1 cellular context compared by ENCODE assay signal in the genomic region with DNA sequence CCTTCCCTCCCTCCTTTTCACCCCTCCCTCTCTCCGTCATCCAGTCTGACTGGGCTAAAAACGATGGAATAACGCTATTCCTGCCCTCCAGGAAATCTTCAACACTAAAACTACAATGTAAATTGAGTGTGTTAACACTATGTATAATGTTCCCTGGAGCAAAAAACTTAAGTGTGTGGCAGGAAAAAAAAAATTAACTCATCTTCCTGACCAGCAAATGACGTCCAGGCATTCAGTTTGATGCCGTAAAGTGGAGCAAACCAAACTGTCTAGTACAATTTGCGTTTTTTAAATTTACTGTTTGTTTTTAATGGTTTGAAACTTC.
TF ChIP-seq lines count a peak whose summit lies in the region.

No MANE protein-coding gene starts in this region.

TF ChIP-seq in K562, 482 proteins besides CTCF, POLR2A, EP300 and RAD21 (continued from another document and continues in another):
- TF ChIP-seq HEY1 (CRISPR knock-in tag; IDR thresholded peaks at IDR 0.05; ENCODE audit: borderline replicate concordance) (no peak), STAT5B (CRISPR knock-in tag; IDR thresholded peaks at IDR 0.05) (no peak), PTRF (tag; IDR thresholded peaks at IDR 0.05) (peak; percentile 54; the same call in 1 of the 2 replicates), TCF3 (CRISPR knock-in tag; IDR thresholded peaks at IDR 0.05) (no peak), HCFC1 (IDR thresholded peaks at IDR 0.05; ENCODE audit: low read depth, low read length) (no peak), SMARCC2 (IDR thresholded peaks at IDR 0.05; ENCODE audit: low read depth) (peak; percentile 28; the same call in 1 of the 2 replicates), POLR2AphosphoS2 (IDR thresholded peaks at IDR 0.05; ENCODE audit: low read length) (no peak), ARID2 (IDR thresholded peaks at IDR 0.05) (no peak), JUN (IDR thresholded peaks at IDR 0.05; ENCODE audit: borderline replicate concordance, low read depth, low read length) (no peak), JUN (CRISPR knock-in tag; IDR thresholded peaks at IDR 0.05; ENCODE audit: borderline replicate concordance) (no peak), FOXK1 (CRISPR knock-in tag; IDR thresholded peaks at IDR 0.05; ENCODE audit: borderline replicate concordance) (no peak), ZFP1 (CRISPR knock-in tag; IDR thresholded peaks at IDR 0.05) (no peak), CBX5 (IDR thresholded peaks at IDR 0.05; ENCODE audit: borderline replicate concordance, low read depth) (no peak), RBM15 (IDR thresholded peaks at IDR 0.05; ENCODE audit: insufficient read depth, low read length) (no peak), RBBP5 (IDR thresholded peaks at IDR 0.05; ENCODE audit: borderline replicate concordance, insufficient read depth, low read length, poor library complexity, severe bottlenecking) (no peak), PHB (CRISPR knock-in tag; IDR thresholded peaks at IDR 0.05) (no peak), NEUROD1 (IDR thresholded peaks at IDR 0.05; ENCODE audit: borderline replicate concordance, low read depth, low read length, partially characterized antibody) (no peak), SRSF1 (IDR thresholded peaks at IDR 0.05; ENCODE audit: low read depth, low read length) (no peak), FOXA1 (IDR thresholded peaks at IDR 0.05; ENCODE audit: borderline replicate concordance) (no peak), TCF7L2 (IDR thresholded peaks at IDR 0.05; ENCODE audit: low read depth, low read length) (peak; percentile 5; the same call in 1 of the 2 replicates), FOXM1 (IDR thresholded peaks at IDR 0.05; ENCODE audit: low read depth) (no peak), FOXM1 (CRISPR knock-in tag; IDR thresholded peaks at IDR 0.05; ENCODE audit: low read depth) (no peak), NFRKB (IDR thresholded peaks at IDR 0.05; ENCODE audit: low read depth) (no peak; the same call in 1 of the 2 replicates), PTBP1 (IDR thresholded peaks at IDR 0.05; ENCODE audit: low read depth, low read length) (no peak), NFATC3 (IDR thresholded peaks at IDR 0.05) (no peak), NFIC (IDR thresholded peaks at IDR 0.05) (no peak), POLR3G (IDR thresholded peaks at IDR 0.05; ENCODE audit: extremely low read depth, insufficient read length, insufficient replicate concordance) (no peak), DPF2 (IDR thresholded peaks at IDR 0.05) (0 out of 2 replicates have a peak, but pooled peaks have one; percentile 6), NRF1 (conservative IDR thresholded peaks at IDR 0.05 in 1 of 2, IDR thresholded peaks at IDR 0.05 in 1 of 2) (no peak), MCM2 (IDR thresholded peaks at IDR 0.05; ENCODE audit: low read depth) (no peak), CTBP1 (IDR thresholded peaks at IDR 0.05; ENCODE audit: borderline replicate concordance) (no peak), MYNN (IDR thresholded peaks at IDR 0.05) (no peak), MYNN (CRISPR knock-in tag; IDR thresholded peaks at IDR 0.05) (no peak), SRF (CRISPR knock-in tag; IDR thresholded peaks at IDR 0.05) (no peak)
- TF ChIP-seq, protein P1, sequence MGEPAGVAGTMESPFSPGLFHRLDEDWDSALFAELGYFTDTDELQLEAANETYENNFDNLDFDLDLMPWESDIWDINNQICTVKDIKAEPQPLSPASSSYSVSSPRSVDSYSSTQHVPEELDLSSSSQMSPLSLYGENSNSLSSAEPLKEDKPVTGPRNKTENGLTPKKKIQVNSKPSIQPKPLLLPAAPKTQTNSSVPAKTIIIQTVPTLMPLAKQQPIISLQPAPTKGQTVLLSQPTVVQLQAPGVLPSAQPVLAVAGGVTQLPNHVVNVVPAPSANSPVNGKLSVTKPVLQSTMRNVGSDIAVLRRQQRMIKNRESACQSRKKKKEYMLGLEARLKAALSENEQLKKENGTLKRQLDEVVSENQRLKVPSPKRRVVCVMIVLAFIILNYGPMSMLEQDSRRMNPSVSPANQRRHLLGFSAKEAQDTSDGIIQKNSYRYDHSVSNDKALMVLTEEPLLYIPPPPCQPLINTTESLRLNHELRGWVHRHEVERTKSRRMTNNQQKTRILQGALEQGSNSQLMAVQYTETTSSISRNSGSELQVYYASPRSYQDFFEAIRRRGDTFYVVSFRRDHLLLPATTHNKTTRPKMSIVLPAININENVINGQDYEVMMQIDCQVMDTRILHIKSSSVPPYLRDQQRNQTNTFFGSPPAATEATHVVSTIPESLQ (CRISPR knock-in tag; IDR thresholded peaks at IDR 0.05), result no peak
- TF ChIP-seq, protein P2, sequence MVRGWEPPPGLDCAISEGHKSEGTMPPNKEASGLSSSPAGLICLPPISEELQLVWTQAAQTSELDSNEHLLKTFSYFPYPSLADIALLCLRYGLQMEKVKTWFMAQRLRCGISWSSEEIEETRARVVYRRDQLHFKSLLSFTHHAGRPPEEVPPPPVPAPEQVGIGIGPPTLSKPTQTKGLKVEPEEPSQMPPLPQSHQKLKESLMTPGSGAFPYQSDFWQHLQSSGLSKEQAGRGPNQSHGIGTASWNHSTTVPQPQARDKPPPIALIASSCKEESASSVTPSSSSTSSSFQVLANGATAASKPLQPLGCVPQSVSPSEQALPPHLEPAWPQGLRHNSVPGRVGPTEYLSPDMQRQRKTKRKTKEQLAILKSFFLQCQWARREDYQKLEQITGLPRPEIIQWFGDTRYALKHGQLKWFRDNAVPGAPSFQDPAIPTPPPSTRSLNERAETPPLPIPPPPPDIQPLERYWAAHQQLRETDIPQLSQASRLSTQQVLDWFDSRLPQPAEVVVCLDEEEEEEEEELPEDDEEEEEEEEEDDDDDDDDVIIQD (CRISPR knock-in tag; IDR thresholded peaks at IDR 0.05), result no peak
- TF ChIP-seq, protein P3, sequence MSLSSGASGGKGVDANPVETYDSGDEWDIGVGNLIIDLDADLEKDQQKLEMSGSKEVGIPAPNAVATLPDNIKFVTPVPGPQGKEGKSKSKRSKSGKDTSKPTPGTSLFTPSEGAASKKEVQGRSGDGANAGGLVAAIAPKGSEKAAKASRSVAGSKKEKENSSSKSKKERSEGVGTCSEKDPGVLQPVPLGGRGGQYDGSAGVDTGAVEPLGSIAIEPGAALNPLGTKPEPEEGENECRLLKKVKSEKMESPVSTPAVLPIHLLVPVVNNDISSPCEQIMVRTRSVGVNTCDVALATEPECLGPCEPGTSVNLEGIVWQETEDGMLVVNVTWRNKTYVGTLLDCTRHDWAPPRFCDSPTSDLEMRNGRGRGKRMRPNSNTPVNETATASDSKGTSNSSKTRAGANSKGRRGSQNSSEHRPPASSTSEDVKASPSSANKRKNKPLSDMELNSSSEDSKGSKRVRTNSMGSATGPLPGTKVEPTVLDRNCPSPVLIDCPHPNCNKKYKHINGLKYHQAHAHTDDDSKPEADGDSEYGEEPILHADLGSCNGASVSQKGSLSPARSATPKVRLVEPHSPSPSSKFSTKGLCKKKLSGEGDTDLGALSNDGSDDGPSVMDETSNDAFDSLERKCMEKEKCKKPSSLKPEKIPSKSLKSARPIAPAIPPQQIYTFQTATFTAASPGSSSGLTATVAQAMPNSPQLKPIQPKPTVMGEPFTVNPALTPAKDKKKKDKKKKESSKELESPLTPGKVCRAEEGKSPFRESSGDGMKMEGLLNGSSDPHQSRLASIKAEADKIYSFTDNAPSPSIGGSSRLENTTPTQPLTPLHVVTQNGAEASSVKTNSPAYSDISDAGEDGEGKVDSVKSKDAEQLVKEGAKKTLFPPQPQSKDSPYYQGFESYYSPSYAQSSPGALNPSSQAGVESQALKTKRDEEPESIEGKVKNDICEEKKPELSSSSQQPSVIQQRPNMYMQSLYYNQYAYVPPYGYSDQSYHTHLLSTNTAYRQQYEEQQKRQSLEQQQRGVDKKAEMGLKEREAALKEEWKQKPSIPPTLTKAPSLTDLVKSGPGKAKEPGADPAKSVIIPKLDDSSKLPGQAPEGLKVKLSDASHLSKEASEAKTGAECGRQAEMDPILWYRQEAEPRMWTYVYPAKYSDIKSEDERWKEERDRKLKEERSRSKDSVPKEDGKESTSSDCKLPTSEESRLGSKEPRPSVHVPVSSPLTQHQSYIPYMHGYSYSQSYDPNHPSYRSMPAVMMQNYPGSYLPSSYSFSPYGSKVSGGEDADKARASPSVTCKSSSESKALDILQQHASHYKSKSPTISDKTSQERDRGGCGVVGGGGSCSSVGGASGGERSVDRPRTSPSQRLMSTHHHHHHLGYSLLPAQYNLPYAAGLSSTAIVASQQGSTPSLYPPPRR (CRISPR knock-in tag; IDR thresholded peaks at IDR 0.05; ENCODE audit: borderline replicate concordance), result no peak
- TF ChIP-seq, protein P4, sequence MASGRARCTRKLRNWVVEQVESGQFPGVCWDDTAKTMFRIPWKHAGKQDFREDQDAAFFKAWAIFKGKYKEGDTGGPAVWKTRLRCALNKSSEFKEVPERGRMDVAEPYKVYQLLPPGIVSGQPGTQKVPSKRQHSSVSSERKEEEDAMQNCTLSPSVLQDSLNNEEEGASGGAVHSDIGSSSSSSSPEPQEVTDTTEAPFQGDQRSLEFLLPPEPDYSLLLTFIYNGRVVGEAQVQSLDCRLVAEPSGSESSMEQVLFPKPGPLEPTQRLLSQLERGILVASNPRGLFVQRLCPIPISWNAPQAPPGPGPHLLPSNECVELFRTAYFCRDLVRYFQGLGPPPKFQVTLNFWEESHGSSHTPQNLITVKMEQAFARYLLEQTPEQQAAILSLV (tag; IDR thresholded peaks at IDR 0.05), result no peak
- TF ChIP-seq, protein P5, sequence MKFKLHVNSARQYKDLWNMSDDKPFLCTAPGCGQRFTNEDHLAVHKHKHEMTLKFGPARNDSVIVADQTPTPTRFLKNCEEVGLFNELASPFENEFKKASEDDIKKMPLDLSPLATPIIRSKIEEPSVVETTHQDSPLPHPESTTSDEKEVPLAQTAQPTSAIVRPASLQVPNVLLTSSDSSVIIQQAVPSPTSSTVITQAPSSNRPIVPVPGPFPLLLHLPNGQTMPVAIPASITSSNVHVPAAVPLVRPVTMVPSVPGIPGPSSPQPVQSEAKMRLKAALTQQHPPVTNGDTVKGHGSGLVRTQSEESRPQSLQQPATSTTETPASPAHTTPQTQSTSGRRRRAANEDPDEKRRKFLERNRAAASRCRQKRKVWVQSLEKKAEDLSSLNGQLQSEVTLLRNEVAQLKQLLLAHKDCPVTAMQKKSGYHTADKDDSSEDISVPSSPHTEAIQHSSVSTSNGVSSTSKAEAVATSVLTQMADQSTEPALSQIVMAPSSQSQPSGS (CRISPR knock-in tag; IDR thresholded peaks at IDR 0.05), result no peak
- TF ChIP-seq, protein P6, sequence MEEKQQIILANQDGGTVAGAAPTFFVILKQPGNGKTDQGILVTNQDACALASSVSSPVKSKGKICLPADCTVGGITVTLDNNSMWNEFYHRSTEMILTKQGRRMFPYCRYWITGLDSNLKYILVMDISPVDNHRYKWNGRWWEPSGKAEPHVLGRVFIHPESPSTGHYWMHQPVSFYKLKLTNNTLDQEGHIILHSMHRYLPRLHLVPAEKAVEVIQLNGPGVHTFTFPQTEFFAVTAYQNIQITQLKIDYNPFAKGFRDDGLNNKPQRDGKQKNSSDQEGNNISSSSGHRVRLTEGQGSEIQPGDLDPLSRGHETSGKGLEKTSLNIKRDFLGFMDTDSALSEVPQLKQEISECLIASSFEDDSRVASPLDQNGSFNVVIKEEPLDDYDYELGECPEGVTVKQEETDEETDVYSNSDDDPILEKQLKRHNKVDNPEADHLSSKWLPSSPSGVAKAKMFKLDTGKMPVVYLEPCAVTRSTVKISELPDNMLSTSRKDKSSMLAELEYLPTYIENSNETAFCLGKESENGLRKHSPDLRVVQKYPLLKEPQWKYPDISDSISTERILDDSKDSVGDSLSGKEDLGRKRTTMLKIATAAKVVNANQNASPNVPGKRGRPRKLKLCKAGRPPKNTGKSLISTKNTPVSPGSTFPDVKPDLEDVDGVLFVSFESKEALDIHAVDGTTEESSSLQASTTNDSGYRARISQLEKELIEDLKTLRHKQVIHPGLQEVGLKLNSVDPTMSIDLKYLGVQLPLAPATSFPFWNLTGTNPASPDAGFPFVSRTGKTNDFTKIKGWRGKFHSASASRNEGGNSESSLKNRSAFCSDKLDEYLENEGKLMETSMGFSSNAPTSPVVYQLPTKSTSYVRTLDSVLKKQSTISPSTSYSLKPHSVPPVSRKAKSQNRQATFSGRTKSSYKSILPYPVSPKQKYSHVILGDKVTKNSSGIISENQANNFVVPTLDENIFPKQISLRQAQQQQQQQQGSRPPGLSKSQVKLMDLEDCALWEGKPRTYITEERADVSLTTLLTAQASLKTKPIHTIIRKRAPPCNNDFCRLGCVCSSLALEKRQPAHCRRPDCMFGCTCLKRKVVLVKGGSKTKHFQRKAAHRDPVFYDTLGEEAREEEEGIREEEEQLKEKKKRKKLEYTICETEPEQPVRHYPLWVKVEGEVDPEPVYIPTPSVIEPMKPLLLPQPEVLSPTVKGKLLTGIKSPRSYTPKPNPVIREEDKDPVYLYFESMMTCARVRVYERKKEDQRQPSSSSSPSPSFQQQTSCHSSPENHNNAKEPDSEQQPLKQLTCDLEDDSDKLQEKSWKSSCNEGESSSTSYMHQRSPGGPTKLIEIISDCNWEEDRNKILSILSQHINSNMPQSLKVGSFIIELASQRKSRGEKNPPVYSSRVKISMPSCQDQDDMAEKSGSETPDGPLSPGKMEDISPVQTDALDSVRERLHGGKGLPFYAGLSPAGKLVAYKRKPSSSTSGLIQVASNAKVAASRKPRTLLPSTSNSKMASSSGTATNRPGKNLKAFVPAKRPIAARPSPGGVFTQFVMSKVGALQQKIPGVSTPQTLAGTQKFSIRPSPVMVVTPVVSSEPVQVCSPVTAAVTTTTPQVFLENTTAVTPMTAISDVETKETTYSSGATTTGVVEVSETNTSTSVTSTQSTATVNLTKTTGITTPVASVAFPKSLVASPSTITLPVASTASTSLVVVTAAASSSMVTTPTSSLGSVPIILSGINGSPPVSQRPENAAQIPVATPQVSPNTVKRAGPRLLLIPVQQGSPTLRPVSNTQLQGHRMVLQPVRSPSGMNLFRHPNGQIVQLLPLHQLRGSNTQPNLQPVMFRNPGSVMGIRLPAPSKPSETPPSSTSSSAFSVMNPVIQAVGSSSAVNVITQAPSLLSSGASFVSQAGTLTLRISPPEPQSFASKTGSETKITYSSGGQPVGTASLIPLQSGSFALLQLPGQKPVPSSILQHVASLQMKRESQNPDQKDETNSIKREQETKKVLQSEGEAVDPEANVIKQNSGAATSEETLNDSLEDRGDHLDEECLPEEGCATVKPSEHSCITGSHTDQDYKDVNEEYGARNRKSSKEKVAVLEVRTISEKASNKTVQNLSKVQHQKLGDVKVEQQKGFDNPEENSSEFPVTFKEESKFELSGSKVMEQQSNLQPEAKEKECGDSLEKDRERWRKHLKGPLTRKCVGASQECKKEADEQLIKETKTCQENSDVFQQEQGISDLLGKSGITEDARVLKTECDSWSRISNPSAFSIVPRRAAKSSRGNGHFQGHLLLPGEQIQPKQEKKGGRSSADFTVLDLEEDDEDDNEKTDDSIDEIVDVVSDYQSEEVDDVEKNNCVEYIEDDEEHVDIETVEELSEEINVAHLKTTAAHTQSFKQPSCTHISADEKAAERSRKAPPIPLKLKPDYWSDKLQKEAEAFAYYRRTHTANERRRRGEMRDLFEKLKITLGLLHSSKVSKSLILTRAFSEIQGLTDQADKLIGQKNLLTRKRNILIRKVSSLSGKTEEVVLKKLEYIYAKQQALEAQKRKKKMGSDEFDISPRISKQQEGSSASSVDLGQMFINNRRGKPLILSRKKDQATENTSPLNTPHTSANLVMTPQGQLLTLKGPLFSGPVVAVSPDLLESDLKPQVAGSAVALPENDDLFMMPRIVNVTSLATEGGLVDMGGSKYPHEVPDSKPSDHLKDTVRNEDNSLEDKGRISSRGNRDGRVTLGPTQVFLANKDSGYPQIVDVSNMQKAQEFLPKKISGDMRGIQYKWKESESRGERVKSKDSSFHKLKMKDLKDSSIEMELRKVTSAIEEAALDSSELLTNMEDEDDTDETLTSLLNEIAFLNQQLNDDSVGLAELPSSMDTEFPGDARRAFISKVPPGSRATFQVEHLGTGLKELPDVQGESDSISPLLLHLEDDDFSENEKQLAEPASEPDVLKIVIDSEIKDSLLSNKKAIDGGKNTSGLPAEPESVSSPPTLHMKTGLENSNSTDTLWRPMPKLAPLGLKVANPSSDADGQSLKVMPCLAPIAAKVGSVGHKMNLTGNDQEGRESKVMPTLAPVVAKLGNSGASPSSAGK (IDR thresholded peaks at IDR 0.05), result 0 out of 2 replicates have a peak, but pooled peaks have one; percentile 39
